Comparison of ENCODE assay signal across 14 cellular contexts in the genomic region with DNA sequence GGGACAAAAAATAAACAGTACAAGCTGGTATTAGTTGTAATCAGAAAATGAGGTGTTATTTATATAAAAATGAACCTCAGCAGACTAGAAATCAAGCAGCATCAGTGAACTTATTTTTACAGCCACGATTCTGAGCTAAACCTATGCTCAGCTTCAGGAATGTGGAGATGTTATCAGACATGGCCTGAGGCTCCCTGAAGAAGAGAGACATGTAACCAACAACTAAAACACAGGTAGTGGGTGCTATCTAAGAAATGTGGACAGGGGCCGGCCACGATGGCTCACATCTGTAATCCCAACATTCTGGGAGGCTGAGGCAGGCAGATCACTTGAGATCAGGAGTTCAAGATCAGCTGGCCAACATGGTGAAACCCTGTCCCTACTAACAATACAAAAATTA.
DNase-seq lines count a peak whose midpoint lies in the region; ATAC-seq and TF ChIP-seq lines count a peak whose summit lies in the region.
"Had no signal": no experiment of that assay in that cellular context is flagged by ENCODE, and none has a peak within 500 bp of the region (broad histone marks: within the 10 kb centered on the region; RNA-seq: fewer than 3 reads in every experiment).

No MANE protein-coding gene starts in this region.

- CTCF ChIA-PET in activated CD8-positive, alpha-beta T cell treated with anti-CD3 and anti-CD28 coated beads for 36 hours (lab: Charles Lee) = no interaction called here

- no peaks in the 10 kb centered on the region for H3K36me3 ChIP-seq in Karpas-422 (ENCODE audit: insufficient read depth, low read length)
- H3K36me3 ChIP-seq in neural progenitor cell = no peaks in the 10 kb centered on the region
- H3K36me3 ChIP-seq: MG63 had no signal

- no peaks in the 10 kb centered on the region for H3K27me3 Mint-ChIP-seq in activated T-cell treated with anti-CD3 and anti-CD28 coated beads, Interleukin-2, amount 50 U/mL, for 72 hours (ENCODE audit: low read depth)
- no peaks in the 10 kb centered on the region for H3K27me3 Mint-ChIP-seq in activated CD8-positive, alpha-beta T cell treated with anti-CD3 and anti-CD28 coated beads for 36 hours
- H3K27me3 Mint-ChIP-seq in mesothelial cell of epicardium (ENCODE audit: low read depth) (no peaks in the 10 kb centered on the region), neural progenitor cell (ENCODE audit: insufficient read depth, low read depth) (no peaks in the 10 kb centered on the region)

- H3K9ac ChIP-seq in Karpas-422 (ENCODE audit: low read length) = no peak overlapping the region
- no peak overlapping the region for H3K9ac ChIP-seq in neural progenitor cell

- no peak overlapping the region for H3K4me2 ChIP-seq in Karpas-422 (ENCODE audit: low read depth, low read length, poor library complexity, severe bottlenecking)
- H3K4me2 ChIP-seq in neural progenitor cell = no peak overlapping the region

- H3K9me3 ChIP-seq in Karpas-422 (ENCODE audit: low read length) (no peaks in the 10 kb centered on the region), neural progenitor cell (ENCODE audit: low read depth) (no peaks in the 10 kb centered on the region)
- H3K9me3 ChIP-seq: MG63 had no signal

- H3K4me1 ChIP-seq in Karpas-422 (ENCODE audit: low read length) (peaks cover 14% of the 10 kb centered on the region), neural progenitor cell (no peaks in the 10 kb centered on the region)

- POLR2A ChIA-PET in activated CD8-positive, alpha-beta T cell treated with anti-CD3 and anti-CD28 coated beads for 36 hours (lab: Charles Lee) = no interaction called here

- H2AFZ ChIP-seq in Karpas-422 (ENCODE audit: low read length) (no peak overlapping the region), neural progenitor cell (replicated peaks) (no peak overlapping the region)

- no peaks in the 10 kb centered on the region for H4K20me1 ChIP-seq in Karpas-422 (ENCODE audit: insufficient read depth, low read depth, low read length)
- no peaks in the 10 kb centered on the region for H4K20me1 ChIP-seq in neural progenitor cell (ENCODE audit: low read depth)

- H3F3A ChIP-seq in neural progenitor cell (ENCODE audit: low read depth) = no peaks in the 10 kb centered on the region

- H3K36me3 Mint-ChIP-seq in activated T-cell treated with anti-CD3 and anti-CD28 coated beads, Interleukin-2, amount 50 U/mL, for 72 hours (ENCODE audit: insufficient read depth in 2 of 2) = peaks cover 0 to 3% of the 10 kb centered on the region in 2 donors
- no peaks in the 10 kb centered on the region for H3K36me3 Mint-ChIP-seq in activated CD8-positive, alpha-beta T cell treated with anti-CD3 and anti-CD28 coated beads for 36 hours (ENCODE audit: low read depth)
- H3K36me3 Mint-ChIP-seq in mesothelial cell of epicardium = no peaks in the 10 kb centered on the region
- no peaks in the 10 kb centered on the region for H3K36me3 Mint-ChIP-seq in neural progenitor cell
- H3K36me3 Mint-ChIP-seq: CD8-positive, alpha-beta T cell had no signal

- peak overlapping the region in 1 of 2 donors; percentile 9 for H3K4me3 Mint-ChIP-seq in activated T-cell treated with anti-CD3 and anti-CD28 coated beads, Interleukin-2, amount 50 U/mL, for 72 hours
- no peak overlapping the region for H3K4me3 Mint-ChIP-seq in activated CD8-positive, alpha-beta T cell treated with anti-CD3 and anti-CD28 coated beads for 36 hours
- no peak overlapping the region for H3K4me3 Mint-ChIP-seq in mesothelial cell of epicardium
- H3K4me3 Mint-ChIP-seq in neural progenitor cell = no peak overlapping the region
- H3K4me3 Mint-ChIP-seq: CD8-positive, alpha-beta T cell had no signal

- intact Hi-C loops in activated CD8-positive, alpha-beta T cell treated with anti-CD3 and anti-CD28 coated beads for 36 hours (cut with micrococcal nuclease) = no loop called here

- no peaks in the 10 kb centered on the region for H3K9me2 ChIP-seq in Karpas-422 (replicated peaks; ENCODE audit: insufficient read depth, low read length)

- H3K27me3 ChIP-seq in Karpas-422 (ENCODE audit: low read length) (no peaks in the 10 kb centered on the region), neural progenitor cell (no peaks in the 10 kb centered on the region)
- H3K27me3 ChIP-seq: MG63 had no signal

- H3K4me3 ChIP-seq in Karpas-422 (ENCODE audit: low read length) (no peak overlapping the region), neural progenitor cell (no peak overlapping the region)
- H3K4me3 ChIP-seq: MG63 had no signal

- TF ChIP-seq CTCF in activated CD8-positive, alpha-beta T cell treated with anti-CD3 and anti-CD28 coated beads for 36 hours (IDR thresholded peaks at IDR 0.05) = no peak
- no peak for TF ChIP-seq CTCF in mesothelial cell of epicardium (IDR thresholded peaks at IDR 0.05; ENCODE audit: unreplicated experiment)
- TF ChIP-seq CTCF in neural progenitor cell (IDR thresholded peaks at IDR 0.05) = no peak

- H3K79me2 ChIP-seq in Karpas-422 (ENCODE audit: low read length) (no peaks in the 10 kb centered on the region), neural progenitor cell (ENCODE audit: low read depth) (no peaks in the 10 kb centered on the region)

- H3K4me1 Mint-ChIP-seq in activated T-cell treated with anti-CD3 and anti-CD28 coated beads, Interleukin-2, amount 50 U/mL, for 72 hours (ENCODE audit: low read depth) = peaks cover 23% of the 10 kb centered on the region
- peaks cover 29% of the 10 kb centered on the region for H3K4me1 Mint-ChIP-seq in activated CD8-positive, alpha-beta T cell treated with anti-CD3 and anti-CD28 coated beads for 36 hours (ENCODE audit: low read depth)
- H3K4me1 Mint-ChIP-seq in mesothelial cell of epicardium (peaks cover 16% of the 10 kb centered on the region), neural progenitor cell (peaks cover 7% of the 10 kb centered on the region)

- H3K27ac Mint-ChIP-seq in activated T-cell treated with anti-CD3 and anti-CD28 coated beads, Interleukin-2, amount 50 U/mL, for 72 hours = peak overlapping the region; percentile 58
- H3K27ac Mint-ChIP-seq in activated CD8-positive, alpha-beta T cell treated with anti-CD3 and anti-CD28 coated beads for 36 hours = peak overlapping the region; percentile 63
- H3K27ac Mint-ChIP-seq in mesothelial cell of epicardium = peak overlapping the region; percentile 19
- no peak overlapping the region for H3K27ac Mint-ChIP-seq in neural progenitor cell
- H3K27ac Mint-ChIP-seq: CD8-positive, alpha-beta T cell had no signal

- ATAC-seq in activated T-cell treated with anti-CD3 and anti-CD28 coated beads, Interleukin-2, amount 50 U/mL, for 72 hours (replicated peaks in 1 of 2) = no peak
- no peak for ATAC-seq in activated CD8-positive, alpha-beta T cell treated with anti-CD3 and anti-CD28 coated beads for 36 hours
- ATAC-seq: CD8-positive, alpha-beta T cell had no signal

- no peaks in the 10 kb centered on the region for H3K9me3 Mint-ChIP-seq in activated T-cell treated with anti-CD3 and anti-CD28 coated beads, Interleukin-2, amount 50 U/mL, for 72 hours
- no peaks in the 10 kb centered on the region for H3K9me3 Mint-ChIP-seq in activated CD8-positive, alpha-beta T cell treated with anti-CD3 and anti-CD28 coated beads for 36 hours
- H3K9me3 Mint-ChIP-seq in mesothelial cell of epicardium (peaks cover 8% of the 10 kb centered on the region), neural progenitor cell (no peaks in the 10 kb centered on the region)
- H3K9me3 Mint-ChIP-seq: CD8-positive, alpha-beta T cell had no signal

- H3K27ac ChIP-seq in Karpas-422 (ENCODE audit: low read length) = no peak overlapping the region
- no peak overlapping the region for H3K27ac ChIP-seq in neural progenitor cell

- DNase-seq in activated T-cell treated with anti-CD3 and anti-CD28 coated beads, Interleukin-2, amount 50 U/mL, for 72 hours = no peak
- no peak for DNase-seq in activated T-cell treated with anti-CD3 and anti-CD28 coated beads for 4 hours
- peak; percentile 40 for DNase-seq in ELF-1 (ENCODE audit: low read depth, low spot score)
- no peak for DNase-seq in activated CD8-positive, alpha-beta T cell treated with anti-CD3 and anti-CD28 coated beads for 36 hours
- no peak for DNase-seq in mesothelial cell of epicardium (ENCODE audit: low spot score in 2 of 2, unreplicated experiment in 2 of 2)
- DNase-seq in Karpas-422 = no peak
- no peak for DNase-seq in neural progenitor cell (ENCODE audit: low spot score)
- no peak for DNase-seq in NCI-H446 treated with DMSO at 0.1 percent for 48 hours (lab: John Stamatoyannopoulos, UW)
- DNase-seq: CD8-positive, alpha-beta T cell; MG63; NCI-H1092 treated with DMSO at 0.1 percent for 48 hours; NCI-H1694; NCI-H2107; NCI-H345 had no signal
